15 cellular contexts compared by ENCODE assay signal in the genomic region with DNA sequence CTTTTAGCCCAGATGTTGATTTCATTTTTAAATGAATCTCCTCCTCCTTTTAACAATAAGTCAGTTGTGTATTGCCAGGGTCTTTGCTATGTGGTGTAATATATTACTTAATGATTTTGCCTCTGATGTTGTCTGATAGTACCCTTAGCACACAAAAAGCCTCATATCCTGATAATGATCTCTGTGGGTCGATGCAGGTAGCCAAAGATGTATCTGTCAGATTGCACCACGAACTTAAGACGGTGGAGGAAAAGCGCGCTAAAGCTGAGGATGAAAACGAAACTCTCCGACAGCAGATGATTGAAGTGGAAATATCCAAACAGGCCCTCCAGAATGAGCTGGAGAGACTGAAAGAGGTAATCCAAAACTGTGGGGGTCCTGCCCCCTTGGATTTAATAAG. TPM values are rescaled to one million over a fixed set of nuclear protein-coding genes. Genes with fewer than 3 reads are reported as not detected.
A peak's percentile ranks its signal among the peaks of the same experiment; 100 is the strongest.
DNase-seq lines count a peak whose midpoint lies in the region; ATAC-seq and TF ChIP-seq lines count a peak whose summit lies in the region.
"Had no signal": no experiment of that assay in that cellular context is flagged by ENCODE, and none has a peak within 500 bp of the region (broad histone marks: within the 10 kb centered on the region; RNA-seq: fewer than 3 reads in every experiment).

No MANE protein-coding gene starts in this region.

- no peak for ATAC-seq in GM23338
- ATAC-seq: GM12878, HCT116 had no signal

- no peak overlapping the region for H2AK5ac ChIP-seq in trophoblast cell (ENCODE audit: low read length)

- no peak overlapping the region for H3K4ac ChIP-seq in trophoblast cell (ENCODE audit: low read depth, low read length)

- no peak for DNase-seq in GM23338 (ENCODE audit: low spot score)
- DNase-seq in OCI-LY7 (ENCODE audit: low spot score), result no peak
- DNase-seq in hepatocyte (ENCODE audit: low spot score), result no peak
- DNase-seq in trophoblast cell, result peak; percentile 54 to 84
- DNase-seq in NCI-H146 (lab: John Stamatoyannopoulos, UW), result no peak
- DNase-seq in NCI-H1436 (lab: John Stamatoyannopoulos, UW), result no peak
- DNase-seq in activated CD4-positive, alpha-beta T cell treated with anti-CD3 and anti-CD28 coated beads for 1 hour, result no peak
- DNase-seq: 8988T; Calu3; CD4-positive, alpha-beta T cell; DMS 273 treated with DMSO at 0.1 percent for 48 hours had no signal

- H2BK120ac ChIP-seq in trophoblast cell (ENCODE audit: insufficient read depth, low read length, poor library complexity), result no peak overlapping the region

- H3K4me3 ChIP-seq in GM23338, result no peak overlapping the region
- H3K4me3 ChIP-seq in OCI-LY7 (ENCODE audit: low read depth, low read length, poor library complexity, severe bottlenecking), result no peak overlapping the region
- H3K4me3 ChIP-seq in hepatocyte, result no peak overlapping the region
- H3K4me3 ChIP-seq in trophoblast cell (ENCODE audit: low read depth, low read length), result no peak overlapping the region
- H3K4me3 ChIP-seq: BLaER1 treated with 17β-estradiol and CSF1 and Interleukin-3, amounts not matched to agents 10 nM and 100 nM; GM12878 had no signal

- 85% methylated on average over 7 of the region's 7 CpGs for WGBS in hepatocyte (ENCODE audit: low lambda C conversion rate, missing lambda C conversion rate)
- WGBS in trophoblast cell (ENCODE audit: extremely low coverage, insufficient coverage, insufficient read length), result no CpG with 5 or more reads among the region's 7 CpGs

- H2BK12ac ChIP-seq in trophoblast cell (ENCODE audit: low read length), result no peak overlapping the region

- intact Hi-C loops in OCI-LY7 (cut with micrococcal nuclease; ENCODE audit: unreplicated experiment), result no loop called here

- H3K9me3 Mint-ChIP-seq in GM23338, result no peaks in the 10 kb centered on the region
- H3K9me3 Mint-ChIP-seq: CD4-positive, alpha-beta T cell had no signal

- H3K4me1 ChIP-seq in GM23338 (ENCODE audit: insufficient read depth) (peaks cover 64% of the 10 kb centered on the region), OCI-LY7 (ENCODE audit: insufficient read depth, low read length, poor library complexity, severe bottlenecking) (peaks cover 17% of the 10 kb centered on the region), hepatocyte (ENCODE audit: insufficient read depth) (peaks cover 18% of the 10 kb centered on the region), trophoblast cell (ENCODE audit: control insufficient read depth in 1 of 2, insufficient read depth in 2 of 2, low read length in 2 of 2) (no peaks in the 10 kb centered on the region)

- CTCF ChIA-PET in OCI-LY7 (lab: Charles Lee; ENCODE audit: unreplicated experiment), result no interaction called here

- H3K14ac ChIP-seq in trophoblast cell (ENCODE audit: low read length), result no peak overlapping the region

- no peak overlapping the region for H3K18ac ChIP-seq in trophoblast cell (ENCODE audit: low read length)

- H4K8ac ChIP-seq in trophoblast cell (ENCODE audit: low read depth, low read length), result no peak overlapping the region

- H4K20me1 ChIP-seq in GM23338 (replicated peaks; ENCODE audit: insufficient read depth), result no peaks in the 10 kb centered on the region
- no peaks in the 10 kb centered on the region for H4K20me1 ChIP-seq in OCI-LY7 (ENCODE audit: insufficient read depth, low read length)
- no peaks in the 10 kb centered on the region for H4K20me1 ChIP-seq in hepatocyte (ENCODE audit: insufficient read depth, poor library complexity, severe bottlenecking)

- no peak overlapping the region for H3K23ac ChIP-seq in trophoblast cell (ENCODE audit: low read length)

- no peaks in the 10 kb centered on the region for H3K79me1 ChIP-seq in trophoblast cell (ENCODE audit: low read length)

- no peak overlapping the region for H3K4me3 Mint-ChIP-seq in GM23338
- H3K4me3 Mint-ChIP-seq: CD4-positive, alpha-beta T cell had no signal

- POLR2A ChIA-PET in OCI-LY7 (lab: Charles Lee), result interaction anchor here (1.3 to 1.4 kb wide), 3 partner anchors 9 to 24 kb away, joined by 3 to 15 read pairs (median 6); no protein-coding TSS in a partner anchor

- 0 out of 2 replicates have a peak overlapping the region, but pooled peaks have one; percentile 57 for H3K27ac ChIP-seq in GM23338 (ENCODE audit: low read depth)
- no peak overlapping the region for H3K27ac ChIP-seq in OCI-LY7 (ENCODE audit: low read depth, low read length, poor library complexity, severe bottlenecking)
- H3K27ac ChIP-seq in hepatocyte, result peak overlapping the region; percentile 15
- H3K27ac ChIP-seq in trophoblast cell (ENCODE audit: low read depth, low read length), result no peak overlapping the region
- H3K27ac ChIP-seq: HL-60 had no signal

- peaks cover 50% of the 10 kb centered on the region for H3K36me3 Mint-ChIP-seq in GM23338 (ENCODE audit: low read depth)

- TF ChIP-seq CTCF in GM23338 (conservative IDR thresholded peaks at IDR 0.05; ENCODE audit: low read depth in 2 of 2) (no peak), OCI-LY7 (conservative IDR thresholded peaks at IDR 0.05; ENCODE audit: low read length) (no peak), hepatocyte (IDR thresholded peaks at IDR 0.05; ENCODE audit: poor library complexity) (no peak)

- H3K27me3 ChIP-seq in GM23338 (ENCODE audit: insufficient read depth) (no peaks in the 10 kb centered on the region), hepatocyte (no peaks in the 10 kb centered on the region), trophoblast cell (ENCODE audit: insufficient read depth, low read length) (no peaks in the 10 kb centered on the region)
- H3K27me3 ChIP-seq: BLaER1 treated with 17β-estradiol and CSF1 and Interleukin-3, amounts not matched to agents 10 nM and 100 nM had no signal

- H3K9me2 ChIP-seq in GM23338 (ENCODE audit: insufficient read depth) (no peaks in the 10 kb centered on the region), OCI-LY7 (ENCODE audit: insufficient read depth, low read length) (no peaks in the 10 kb centered on the region), hepatocyte (replicated peaks; ENCODE audit: insufficient read depth) (no peaks in the 10 kb centered on the region)

- BruUV-seq in OCI-LY7 (replicated peaks; lab: Mats Ljungman, UMichigan), result no TSS peak

- peaks cover 33% of the 10 kb centered on the region for H3K79me2 ChIP-seq in GM23338 (replicated peaks; ENCODE audit: insufficient read depth)
- peaks cover 46% of the 10 kb centered on the region for H3K79me2 ChIP-seq in OCI-LY7 (ENCODE audit: insufficient read depth, low read depth, low read length)
- peaks cover 19% of the 10 kb centered on the region for H3K79me2 ChIP-seq in hepatocyte
- H3K79me2 ChIP-seq in trophoblast cell (ENCODE audit: control insufficient read depth, insufficient read depth, low read length, poor library complexity), result no peaks in the 10 kb centered on the region

- no peak overlapping the region for H4K12ac ChIP-seq in trophoblast cell (ENCODE audit: low read depth, low read length)

- H3K27me3 Mint-ChIP-seq in GM23338 (ENCODE audit: insufficient read depth, low read depth, poor library complexity), result peaks cover 4% of the 10 kb centered on the region

- H3K4me2 ChIP-seq in GM23338, result no peak overlapping the region
- H3K4me2 ChIP-seq in OCI-LY7 (ENCODE audit: low read length), result peak overlapping the region; percentile 9; the same call in 1 of the 2 replicates
- no peak overlapping the region for H3K4me2 ChIP-seq in hepatocyte
- no peak overlapping the region for H3K4me2 ChIP-seq in trophoblast cell (ENCODE audit: low read length)
- H3K4me2 ChIP-seq: BLaER1 treated with 17β-estradiol and CSF1 and Interleukin-3, amounts not matched to agents 10 nM and 100 nM had no signal

- no peak overlapping the region for H2BK5ac ChIP-seq in trophoblast cell (ENCODE audit: low read depth, low read length, poor library complexity)

- no peak overlapping the region for H3K9ac ChIP-seq in trophoblast cell (ENCODE audit: low read length)

- H3K27ac Mint-ChIP-seq in GM23338, result peak overlapping the region; percentile 3; the same call in 1 of the 2 replicates
- H3K27ac Mint-ChIP-seq: CD4-positive, alpha-beta T cell had no signal

- no peak overlapping the region for H4K91ac ChIP-seq in trophoblast cell (ENCODE audit: low read depth, low read length)

- H3K36me3 ChIP-seq in GM23338 (ENCODE audit: insufficient read depth), result no peaks in the 10 kb centered on the region; the same call in 1 of the 2 replicates
- H3K36me3 ChIP-seq in OCI-LY7 (ENCODE audit: insufficient read depth, low read length), result peaks cover 100% of the 10 kb centered on the region
- H3K36me3 ChIP-seq in hepatocyte (replicated peaks; ENCODE audit: insufficient read depth, low read depth), result no peaks in the 10 kb centered on the region
- no peaks in the 10 kb centered on the region for H3K36me3 ChIP-seq in trophoblast cell (ENCODE audit: control insufficient read depth in 1 of 2, insufficient read depth in 2 of 2, low read length in 2 of 2)

- H3K9me3 ChIP-seq in OCI-LY7 (ENCODE audit: low read length) (no peaks in the 10 kb centered on the region), hepatocyte (ENCODE audit: low read depth) (no peaks in the 10 kb centered on the region), trophoblast cell (ENCODE audit: insufficient read depth, low read depth, low read length) (no peaks in the 10 kb centered on the region)

- no peaks in the 10 kb centered on the region for H3F3A ChIP-seq in GM23338 (replicated peaks; ENCODE audit: low read depth)

- H2AFZ ChIP-seq in GM23338, result no peak overlapping the region
- H2AFZ ChIP-seq in OCI-LY7 (ENCODE audit: low read length), result no peak overlapping the region
- H2AFZ ChIP-seq in hepatocyte, result no peak overlapping the region
- H2AFZ ChIP-seq in trophoblast cell (ENCODE audit: insufficient read depth, low read length, poor library complexity), result no peak overlapping the region

- peaks cover 72% of the 10 kb centered on the region for H3K4me1 Mint-ChIP-seq in GM23338

TF ChIP-seq in GM23338, 12 proteins besides CTCF, POLR2A, EP300 and RAD21:
- TF ChIP-seq ZNF331 (CRISPR knock-in tag; IDR thresholded peaks at IDR 0.05; ENCODE audit: low read depth) (no peak), CREB1 (CRISPR knock-in tag; IDR thresholded peaks at IDR 0.05; ENCODE audit: low read depth) (no peak), EZH2phosphoT487 (IDR thresholded peaks at IDR 0.05; ENCODE audit: unreplicated experiment) (no peak)
- TF ChIP-seq, protein P1, sequence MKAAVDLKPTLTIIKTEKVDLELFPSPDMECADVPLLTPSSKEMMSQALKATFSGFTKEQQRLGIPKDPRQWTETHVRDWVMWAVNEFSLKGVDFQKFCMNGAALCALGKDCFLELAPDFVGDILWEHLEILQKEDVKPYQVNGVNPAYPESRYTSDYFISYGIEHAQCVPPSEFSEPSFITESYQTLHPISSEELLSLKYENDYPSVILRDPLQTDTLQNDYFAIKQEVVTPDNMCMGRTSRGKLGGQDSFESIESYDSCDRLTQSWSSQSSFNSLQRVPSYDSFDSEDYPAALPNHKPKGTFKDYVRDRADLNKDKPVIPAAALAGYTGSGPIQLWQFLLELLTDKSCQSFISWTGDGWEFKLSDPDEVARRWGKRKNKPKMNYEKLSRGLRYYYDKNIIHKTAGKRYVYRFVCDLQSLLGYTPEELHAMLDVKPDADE (IDR thresholded peaks at IDR 0.05), result no peak

RNA-seq across cellular contexts. Expression of a gene that starts 14.8 kb away (rescaled TPM):
- 35.1 and 45.0 TPM in 2 replicates for total RNA-seq in GM23338 (2014; rRNA removed; shearing (Covaris generic))
- polyA plus RNA-seq in GM23338 (2016; fragmentation: Nextera tagmentation; extraction: Ambion mirVana), result 11.3 and 14.4 TPM in 2 replicates
- total RNA-seq in OCI-LY7 (2014; rRNA removed; shearing (Covaris generic)), result 82.8 and 96.8 TPM in 2 replicates
- 159 and 170 TPM in 2 replicates for total RNA-seq in OCI-LY7 (2022)
- 16.5 and 19.7 TPM in 2 replicates for total RNA-seq in hepatocyte
- polyA plus RNA-seq in hepatocyte, result 10.6 and 13.0 TPM in 2 replicates
- 3.0 and 3.4 TPM in 2 replicates for polyA plus RNA-seq in trophoblast cell (2013)

Comparison
In these comparisons a context has a peak if more than half of its experiments do, and no peak if none do; other contexts are left out.
1. DNase-seq: peak in trophoblast cell (2 of 2); none in GM23338 (single experiment), OCI-LY7 (single experiment), hepatocyte (single experiment), NCI-H146 (single experiment), NCI-H1436 (single experiment) and activated CD4-positive, alpha-beta T cell treated with anti-CD3 and anti-CD28 coated beads for 1 hour (single experiment).
2. H3K27ac ChIP-seq: peak in GM23338 (single experiment) and hepatocyte (single experiment); none in OCI-LY7 (single experiment) and trophoblast cell (single experiment).